ENCODE assay signal across 7 cellular contexts in the genomic region with DNA sequence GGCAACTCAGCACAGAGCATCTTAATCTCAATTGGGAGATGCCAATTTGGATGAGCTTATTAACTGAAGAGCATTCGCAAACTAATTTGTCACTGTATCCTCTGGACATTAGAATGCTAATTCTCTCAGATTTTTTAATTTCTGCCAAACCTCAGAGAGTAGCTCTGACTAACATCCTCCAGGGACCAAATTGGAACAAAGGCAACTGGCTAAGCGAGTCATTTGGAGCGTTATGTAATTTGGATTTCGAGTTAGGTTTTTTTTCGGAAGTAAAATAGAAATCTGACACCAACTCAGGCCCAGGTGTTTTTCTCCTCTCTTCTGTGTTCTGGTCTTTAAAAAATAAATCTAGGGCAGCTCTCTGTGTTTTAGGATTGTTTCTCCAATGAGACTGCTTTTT.
A peak's percentile ranks its signal among the peaks of the same experiment; 100 is the strongest.
DNase-seq lines count a peak whose midpoint lies in the region; ATAC-seq and TF ChIP-seq lines count a peak whose summit lies in the region.

No MANE protein-coding gene starts in this region.

- H3K4me3 ChIP-seq in GM23248 = 0 out of 2 replicates have a peak overlapping the region, but pooled peaks have one; percentile 11
- H3K4me3 ChIP-seq in fibroblast of lung (replicated peaks in 1 of 4; ENCODE audit: control extremely low read depth in 1 of 4, insufficient read depth in 1 of 4, low read depth in 3 of 4, low read length in 4 of 4) = no peak overlapping the region
- H3K4me3 ChIP-seq in gastrocnemius medialis = no peak overlapping the region

- ATAC-seq in gastrocnemius medialis = peak; percentile 50 to 58

- no peak for TF ChIP-seq CTCF in fibroblast of lung (conservative IDR thresholded peaks at IDR 0.05 in 1 of 2, IDR thresholded peaks at IDR 0.05 in 1 of 2; ENCODE audit: low read depth in 1 of 2, low read length in 2 of 2)
- TF ChIP-seq CTCF in gastrocnemius medialis (IDR thresholded peaks at IDR 0.05 in 4 of 5, conservative IDR thresholded peaks at IDR 0.05 in 1 of 5) = no peak

- H3K27ac ChIP-seq in GM23248 = peak overlapping the region; percentile 41
- H3K27ac ChIP-seq in fibroblast of lung (ENCODE audit: insufficient read depth, low read length) = no peak overlapping the region
- H3K27ac ChIP-seq in gastrocnemius medialis = no peak overlapping the region

- H4K20me1 ChIP-seq in GM23248 (ENCODE audit: insufficient read depth) (no peaks in the 10 kb centered on the region), fibroblast of lung (ENCODE audit: control insufficient read depth, extremely low read depth, insufficient read depth, low read length) (no peaks in the 10 kb centered on the region)

- intact Hi-C loops in gastrocnemius medialis (cut with DNase I; ENCODE audit: low total_unique reads) = no loop called here

- H3K9me3 ChIP-seq in GM23248 (ENCODE audit: low read depth) (no peaks in the 10 kb centered on the region), fibroblast of lung (ENCODE audit: control insufficient read depth, insufficient read depth, low read depth, low read length) (no peaks in the 10 kb centered on the region), gastrocnemius medialis (no peaks in the 10 kb centered on the region)

- peaks cover 27% of the 10 kb centered on the region for H3K4me1 ChIP-seq in GM23248 (ENCODE audit: insufficient read depth)
- H3K4me1 ChIP-seq in fibroblast of lung (ENCODE audit: control insufficient read depth, extremely low read depth, insufficient read depth, low read length) = peaks cover 4% of the 10 kb centered on the region
- no peaks in the 10 kb centered on the region for H3K4me1 ChIP-seq in gastrocnemius medialis

- H3K4me2 ChIP-seq in GM23248 (ENCODE audit: unreplicated experiment) = peak overlapping the region; percentile 36
- H3K4me2 ChIP-seq in fibroblast of lung (ENCODE audit: extremely low read depth, insufficient read depth, low read length) = no peak overlapping the region

- no peak overlapping the region for H2AFZ ChIP-seq in GM23248
- H2AFZ ChIP-seq in fibroblast of lung (ENCODE audit: low read length) = no peak overlapping the region

- H3K79me2 ChIP-seq in GM23248 (ENCODE audit: insufficient read depth) (peaks cover 33% of the 10 kb centered on the region), fibroblast of lung (ENCODE audit: control insufficient read depth, insufficient read depth, low read length) (no peaks in the 10 kb centered on the region)

- no peaks in the 10 kb centered on the region for H3K9me2 ChIP-seq in GM23248 (ENCODE audit: insufficient read depth)

- no peak overlapping the region for H3K9ac ChIP-seq in GM23248
- H3K9ac ChIP-seq in fibroblast of lung (ENCODE audit: insufficient read depth, low read length) = no peak overlapping the region

- H3K27me3 ChIP-seq in GM23248 (replicated peaks; ENCODE audit: insufficient read depth) (no peaks in the 10 kb centered on the region), fibroblast of lung (ENCODE audit: control insufficient read depth, insufficient read depth, low read length) (no peaks in the 10 kb centered on the region), gastrocnemius medialis (no peaks in the 10 kb centered on the region)

- peaks cover 35% of the 10 kb centered on the region for H3F3A ChIP-seq in GM23248 (ENCODE audit: insufficient read depth)

- WGBS in GM23248 (ENCODE audit: low coverage in 1 of 2, low lambda C conversion rate in 2 of 2, missing lambda C conversion rate in 2 of 2), 2 experiments = 3 to 4% methylated on average over 5 of the region's 5 CpGs

- H3K36me3 ChIP-seq in GM23248 (ENCODE audit: low read depth) = peaks cover 7% of the 10 kb centered on the region
- no peaks in the 10 kb centered on the region for H3K36me3 ChIP-seq in fibroblast of lung (ENCODE audit: control insufficient read depth, insufficient read depth, low read length)
- H3K36me3 ChIP-seq in gastrocnemius medialis = no peaks in the 10 kb centered on the region

- TF ChIP-seq POLR2A in gastrocnemius medialis (IDR thresholded peaks at IDR 0.05) = no peak

- in situ Hi-C loops in GM23248 (cut with MboI) (no loop called here), gastrocnemius medialis (cut with MboI; ENCODE audit: low sequenced_read_pairs in 4 of 4) (no loop called here)

- DNase-seq in GM23248 = peak; percentile 91
- DNase-seq in NCI-H2171 (lab: John Stamatoyannopoulos, UW) = peak; percentile 60
- peak; percentile 66 to 80 for DNase-seq in fibroblast of lung (ENCODE audit: low read depth in 2 of 2)
- peak in 1 of 2 donors; percentile 32 for DNase-seq in gastrocnemius medialis
- no peak for DNase-seq in activated CD4-positive, alpha-beta T cell treated with anti-CD3 and anti-CD28 coated beads, Interleukin-2, amount 50 U/mL, for 4 hours
- DNase-seq in SIG-M5 treated with dmso at 0.1 percent for 504 hours (lab: John Stamatoyannopoulos, UW; ENCODE audit: unreplicated experiment) = no peak
- DNase-seq in activated CD8-positive, alpha-beta memory T cell treated with anti-CD3 and anti-CD28 coated beads, Interleukin-2, amount 50 U/mL, for 48 hours = no peak

Comparison
In these comparisons a context has a peak if more than half of its experiments do, and no peak if none do; other contexts are left out.
1. DNase-seq: peak in GM23248 (single experiment), NCI-H2171 (single experiment) and fibroblast of lung (2 of 2); none in activated CD4-positive, alpha-beta T cell treated with anti-CD3 and anti-CD28 coated beads, Interleukin-2, amount 50 U/mL, for 4 hours (0 of 2), SIG-M5 treated with dmso at 0.1 percent for 504 hours (single experiment) and activated CD8-positive, alpha-beta memory T cell treated with anti-CD3 and anti-CD28 coated beads, Interleukin-2, amount 50 U/mL, for 48 hours (single experiment).